In the genomic region with DNA sequence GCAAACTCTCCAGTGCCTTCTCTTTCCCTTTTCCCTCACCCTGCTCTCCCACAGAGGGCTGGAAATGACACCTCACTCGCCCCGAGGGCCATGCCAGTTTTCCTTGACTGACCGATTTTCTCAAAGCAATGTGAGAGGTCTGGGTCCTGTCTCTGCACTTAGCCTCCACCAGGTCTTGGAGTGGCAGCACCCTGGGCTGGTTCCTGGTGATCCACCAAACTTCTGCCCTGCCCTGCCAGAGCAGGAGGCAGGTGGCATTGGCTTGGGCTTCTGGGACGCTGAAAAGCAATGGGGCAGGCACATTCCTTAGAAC, we compare ENCODE assay signal across 9 cellular contexts.
A peak's percentile ranks its signal among the peaks of the same experiment; 100 is the strongest.
DNase-seq lines count a peak whose midpoint lies in the region; ATAC-seq, FAIRE-seq and TF ChIP-seq lines count a peak whose summit lies in the region.
"Had no signal": no experiment of that assay in that cellular context is flagged by ENCODE, and none has a peak within 500 bp of the region (broad histone marks: within the 10 kb centered on the region; RNA-seq: fewer than 3 reads in every experiment).

No MANE protein-coding gene starts in this region.

- H2AK5ac ChIP-seq in H1 (ENCODE audit: low read depth, low read length) (peak overlapping the region; percentile 69; the same call in 1 of the 2 replicates), neuronal stem cell (ENCODE audit: low read depth, low read length) (peak overlapping the region; percentile 30)

- ATAC-seq in HG02623 (IDR thresholded peaks at IDR 0.05; ENCODE audit: unreplicated experiment) (no peak), HG02973 (IDR thresholded peaks at IDR 0.05; ENCODE audit: unreplicated experiment) (no peak), HG02763 (IDR thresholded peaks at IDR 0.05; ENCODE audit: unreplicated experiment) (no peak)

- intact Hi-C loops in Caco-2 (cut with micrococcal nuclease; ENCODE audit: unreplicated experiment): loop anchor here (1.0 to 5.0 kb wide), 4 partner anchors 9 to 52 kb away; no protein-coding TSS in a partner anchor

- WGBS in H1 (ENCODE audit: extremely low coverage in 1 of 2, insufficient coverage in 1 of 2, insufficient read length in 1 of 2, insufficient replicate concordance in 2 of 2, low coverage in 1 of 2, low lambda C conversion rate in 2 of 2, missing lambda C conversion rate in 1 of 2), 2 experiments: 21% methylated on average over 4 of the region's 4 CpGs; no CpG with 5 or more reads in 1 of the 2 experiments
- no CpG with 5 or more reads among the region's 4 CpGs for WGBS in neuronal stem cell (ENCODE audit: extremely low coverage in 2 of 2, insufficient read length in 2 of 2, insufficient replicate concordance in 1 of 2), 2 donors

- H3K79me1 ChIP-seq in H1 (ENCODE audit: low read depth, low read length): 0 out of 2 replicates have a peak, but pooled peaks cover 13% of the 10 kb centered on the region
- H3K79me1 ChIP-seq in neuronal stem cell (ENCODE audit: low read depth, low read length): no peaks in the 10 kb centered on the region

- H4K5ac ChIP-seq in H1 (ENCODE audit: insufficient read length, low read depth, low read length): no peak overlapping the region

- H3F3A ChIP-seq in OCI-LY1 (ENCODE audit: insufficient read depth, low read length): no peaks in the 10 kb centered on the region

- H3K27ac ChIP-seq in OCI-LY1 (ENCODE audit: low read depth, low read length, poor library complexity, severe bottlenecking) (peak overlapping the region; percentile 97), H1 (ENCODE audit: low read depth, low read length) (no peak overlapping the region), neuronal stem cell (replicated peaks; ENCODE audit: low read length) (no peak overlapping the region)

- H2BK5ac ChIP-seq in H1 (ENCODE audit: low read depth, low read length) (0 out of 2 replicates have a peak overlapping the region, but pooled peaks have one; percentile 35), neuronal stem cell (ENCODE audit: low read length) (no peak overlapping the region)

- H3K4me1 ChIP-seq in Caco-2: peaks cover 45% of the 10 kb centered on the region
- H3K4me1 ChIP-seq in OCI-LY1 (ENCODE audit: insufficient read depth, low read length, severe bottlenecking): peaks cover 66% of the 10 kb centered on the region
- peaks cover 7 to 37% (median 25%) of the 10 kb centered on the region in 4 experiments for H3K4me1 ChIP-seq in H1 (replicated peaks in 1 of 4; ENCODE audit: control insufficient read depth in 3 of 4, insufficient read depth in 4 of 4, low read length in 3 of 4)
- peaks cover 8 to 16% of the 10 kb centered on the region in 2 donors for H3K4me1 ChIP-seq in neuronal stem cell (ENCODE audit: control insufficient read depth in 2 of 2, insufficient read depth in 1 of 2, low read depth in 1 of 2, low read length in 2 of 2)

- FAIRE-seq in H1 (lab: Jason Lieb, UNC): no peak

- peak overlapping the region; percentile 66 for H3K18ac ChIP-seq in H1 (ENCODE audit: extremely low read depth, low read length)
- H3K18ac ChIP-seq in neuronal stem cell (ENCODE audit: low read length): no peak overlapping the region

- H3K79me2 ChIP-seq in OCI-LY1 (ENCODE audit: insufficient read depth, low read length): no peaks in the 10 kb centered on the region
- peaks cover 0 to 37% of the 10 kb centered on the region in 2 experiments; a peak in 2 of 4 replicates for H3K79me2 ChIP-seq in H1 (ENCODE audit: control insufficient read depth in 1 of 2, insufficient read depth in 2 of 2, low read length in 2 of 2)

- H3K9ac ChIP-seq in OCI-LY1 (ENCODE audit: low read length) (peak overlapping the region; percentile 67), H1 (replicated peaks in 1 of 4; ENCODE audit: extremely low read depth in 1 of 4, low read depth in 3 of 4, low read length in 3 of 4) (peak overlapping the region; percentile 24 to 72 (median 61); a peak in 5 of 7 replicates), neuronal stem cell (ENCODE audit: low read depth, low read length, poor library complexity) (peak overlapping the region; percentile 82)

- CTCF ChIA-PET in Caco-2 (lab: Charles Lee): interaction anchor here (0.8 to 1.9 kb wide), 8 partner anchors 9 to 38 kb away, joined by 3 to 22 read pairs (median 6); no protein-coding TSS in a partner anchor
- CTCF ChIA-PET in H1 (lab: Charles Lee; ENCODE audit: partially characterized antibody): interaction anchor here (0.7 to 3.0 kb wide), 6 partner anchors 19 to 52 kb away, joined by 3 to 9 read pairs (median 5); no protein-coding TSS in a partner anchor

- no peaks in the 10 kb centered on the region for H3K27me3 Mint-ChIP-seq in Caco-2 (ENCODE audit: insufficient read depth, unreplicated experiment)

- H3K9me2 ChIP-seq in OCI-LY1 (ENCODE audit: low read depth, low read length): no peaks in the 10 kb centered on the region

- no peak overlapping the region for H3K56ac ChIP-seq in H1 (replicated peaks; ENCODE audit: insufficient read length, low read depth, low read length)

- H4K20me1 ChIP-seq in OCI-LY1 (ENCODE audit: insufficient read depth, low read length) (no peaks in the 10 kb centered on the region), H1 (replicated peaks in 1 of 2; ENCODE audit: control insufficient read depth in 1 of 2, insufficient read depth in 2 of 2, low read length in 2 of 2) (peaks cover 0 to 18% of the 10 kb centered on the region in 2 experiments)

- TF ChIP-seq CTCF in Caco-2 (IDR thresholded peaks at IDR 0.05; ENCODE audit: insufficient read depth in 1 of 2, low read depth in 1 of 2, low read length in 1 of 2, severe bottlenecking in 1 of 2, unreplicated experiment in 1 of 2): no peak
- no peak for TF ChIP-seq CTCF in OCI-LY1 (IDR thresholded peaks at IDR 0.05; ENCODE audit: low read length)
- no peak for TF ChIP-seq CTCF in H1 (IDR thresholded peaks at IDR 0.05; ENCODE audit: control extremely low read depth in 1 of 3, insufficient read depth in 1 of 3, low read depth in 1 of 3, low read length in 3 of 3)

- H3K4me2 ChIP-seq in OCI-LY1 (ENCODE audit: low read length): peak overlapping the region; percentile 83
- peak overlapping the region; percentile 79 to 97 for H3K4me2 ChIP-seq in H1 (ENCODE audit: insufficient read depth in 1 of 2, low read depth in 2 of 2, low read length in 2 of 2)
- H3K4me2 ChIP-seq in neuronal stem cell (ENCODE audit: insufficient read depth, low read length, poor library complexity, severe bottlenecking): peak overlapping the region; percentile 99

- peaks cover 52% of the 10 kb centered on the region for H3K4me1 Mint-ChIP-seq in Caco-2 (ENCODE audit: low read depth, unreplicated experiment)

- H3K27me3 ChIP-seq in Caco-2 (replicated peaks; ENCODE audit: control insufficient read depth, insufficient read depth, low read length) (no peaks in the 10 kb centered on the region), OCI-LY1 (ENCODE audit: insufficient read depth, low read length) (no peaks in the 10 kb centered on the region), H1 (replicated peaks in 1 of 4; ENCODE audit: control insufficient read depth in 3 of 4, extremely low read depth in 1 of 4, insufficient read depth in 3 of 4, low read length in 3 of 4) (peaks cover 0 to 5% (median 2%) of the 10 kb centered on the region in 4 experiments; a peak in 1 of 7 replicates), neuronal stem cell (ENCODE audit: control insufficient read depth in 3 of 3, insufficient read depth in 3 of 3, low read depth in 1 of 3, low read length in 3 of 3) (peaks cover 4 to 86% (median 19%) of the 10 kb centered on the region in 3 experiments)

- H4K91ac ChIP-seq in H1 (replicated peaks; ENCODE audit: insufficient read length, low read length) (peak overlapping the region; percentile 32), neuronal stem cell (ENCODE audit: low read depth, low read length, poor library complexity) (no peak overlapping the region)

- H3K14ac ChIP-seq in H1 (ENCODE audit: insufficient read length) (no peak overlapping the region), neuronal stem cell (ENCODE audit: low read length) (peak overlapping the region; percentile 25)

- 0 out of 2 replicates have a peak overlapping the region, but pooled peaks have one; percentile 72 for H2BK15ac ChIP-seq in H1 (ENCODE audit: low read length)
- peak overlapping the region; percentile 69 for H2BK15ac ChIP-seq in neuronal stem cell (ENCODE audit: low read length)

- H3K4me3 Mint-ChIP-seq in Caco-2 (ENCODE audit: unreplicated experiment): peak overlapping the region; percentile 86

- H3K36me3 ChIP-seq in Caco-2 (ENCODE audit: control insufficient read depth, insufficient read depth, low read length): 0 out of 2 replicates have a peak, but pooled peaks cover 1% of the 10 kb centered on the region
- H3K36me3 ChIP-seq in OCI-LY1 (ENCODE audit: insufficient read depth, low read length): no peaks in the 10 kb centered on the region
- H3K36me3 ChIP-seq in H1 (ENCODE audit: control insufficient read depth in 2 of 4, insufficient read depth in 4 of 4, low read length in 3 of 4): no peaks in the 10 kb centered on the region
- H3K36me3 ChIP-seq in neuronal stem cell (replicated peaks in 1 of 2; ENCODE audit: control insufficient read depth in 2 of 2, insufficient read depth in 2 of 2, low read length in 2 of 2): no peaks in the 10 kb centered on the region

- DNase-seq in Caco-2 (peak in 1 of 2 experiments; percentile 44), H1 (ENCODE audit: low read depth in 1 of 2, low spot score in 2 of 2) (no peak), neuronal stem cell (ENCODE audit: low spot score) (no peak), DMS153 treated with DMSO at 0.1 percent for 48 hours (lab: John Stamatoyannopoulos, UW; ENCODE audit: unreplicated experiment) (no peak)
- DNase-seq: SIG-M5 had no signal

- H2BK20ac ChIP-seq in H1 (ENCODE audit: low read length): no peak overlapping the region

- H3K23ac ChIP-seq in H1 (ENCODE audit: insufficient read length): no peak overlapping the region
- no peak overlapping the region for H3K23ac ChIP-seq in neuronal stem cell (ENCODE audit: low read depth, low read length, poor library complexity)

- no peak overlapping the region for H2BK120ac ChIP-seq in H1 (replicated peaks; ENCODE audit: low read depth, low read length)
- no peak overlapping the region for H2BK120ac ChIP-seq in neuronal stem cell (ENCODE audit: low read depth, low read length)

- H3K4me3 ChIP-seq in Caco-2 (ENCODE audit: low read depth, low read length) (peak overlapping the region; percentile 84), OCI-LY1 (ENCODE audit: low read depth, low read length, poor library complexity, severe bottlenecking) (peak overlapping the region; percentile 80), H1 (ENCODE audit: extremely low read depth in 1 of 4, insufficient read depth in 2 of 4, low read depth in 3 of 4, low read length in 4 of 4) (peak overlapping the region; percentile 70 to 82 (median 72)), neuronal stem cell (ENCODE audit: low read length in 2 of 2) (peak overlapping the region in 1 of 2 donors; percentile 90)

- POLR2A ChIA-PET in Caco-2 (lab: Charles Lee) (interaction anchor here (1.2 to 1.8 kb wide), 3 partner anchors 10 to 32 kb away, joined by 8 to 24 read pairs (median 10); no protein-coding TSS in a partner anchor), H1 (lab: Charles Lee; ENCODE audit: partially characterized antibody) (interaction anchor here (0.8 to 3.6 kb wide), 8 partner anchors 8 to 102 kb away, joined by 3 to 36 read pairs (median 4); no protein-coding TSS in a partner anchor)

- H3K9me3 Mint-ChIP-seq in Caco-2 (ENCODE audit: unreplicated experiment): no peaks in the 10 kb centered on the region

- H2AFZ ChIP-seq in OCI-LY1 (ENCODE audit: low read length) (no peak overlapping the region), H1 (ENCODE audit: low read length) (no peak overlapping the region), neuronal stem cell (ENCODE audit: low read length) (no peak overlapping the region)

- no peak for TF ChIP-seq RAD21 in H1 (IDR thresholded peaks at IDR 0.05 in 1 of 2, conservative IDR thresholded peaks at IDR 0.05 in 1 of 2; ENCODE audit: low read depth in 2 of 2, low read length in 2 of 2)

- peak overlapping the region; percentile 39 for H4K8ac ChIP-seq in H1 (ENCODE audit: extremely low read depth, insufficient read depth, low read length)
- H4K8ac ChIP-seq in neuronal stem cell (ENCODE audit: low read depth, low read length): no peak overlapping the region

- H3K4ac ChIP-seq in H1 (replicated peaks; ENCODE audit: insufficient read length, low read depth, low read length) (no peak overlapping the region), neuronal stem cell (ENCODE audit: low read length) (no peak overlapping the region)

- no peaks in the 10 kb centered on the region for H3K9me3 ChIP-seq in Caco-2
- no peaks in the 10 kb centered on the region for H3K9me3 ChIP-seq in OCI-LY1 (ENCODE audit: low read length)
- no peaks in the 10 kb centered on the region for H3K9me3 ChIP-seq in H1 (ENCODE audit: insufficient read depth in 2 of 2, low read depth in 1 of 2, low read length in 1 of 2)
- H3K9me3 ChIP-seq in neuronal stem cell (replicated peaks in 1 of 2; ENCODE audit: control insufficient read depth in 2 of 2, insufficient read depth in 1 of 2, low read depth in 1 of 2, low read length in 2 of 2): peaks cover 0 to 2% of the 10 kb centered on the region in 2 donors

- BruUV-seq in Caco-2 (replicated peaks; lab: Mats Ljungman, UMichigan): no TSS peak

- H3K23me2 ChIP-seq in H1 (ENCODE audit: low read depth, low read length): peaks cover 18% of the 10 kb centered on the region; the same call in 1 of the 2 replicates

- peak overlapping the region; percentile 95 for H3K27ac Mint-ChIP-seq in Caco-2 (ENCODE audit: unreplicated experiment)

- TF ChIP-seq POLR2A in H1 (IDR thresholded peaks at IDR 0.05; ENCODE audit: control extremely low read depth in 1 of 2, low read depth in 2 of 2, low read length in 2 of 2): no peak

- peaks cover 14% of the 10 kb centered on the region for H3K36me3 Mint-ChIP-seq in Caco-2 (ENCODE audit: insufficient read depth, unreplicated experiment)

- H2BK12ac ChIP-seq in H1 (ENCODE audit: low read depth, low read length) (0 out of 2 replicates have a peak overlapping the region, but pooled peaks have one; percentile 50), neuronal stem cell (ENCODE audit: low read length) (no peak overlapping the region)

- TF ChIP-seq EP300 in H1 (IDR thresholded peaks at IDR 0.05; ENCODE audit: borderline replicate concordance in 1 of 2, low read depth in 2 of 2, low read length in 2 of 2): no peak
